In the genomic region with DNA sequence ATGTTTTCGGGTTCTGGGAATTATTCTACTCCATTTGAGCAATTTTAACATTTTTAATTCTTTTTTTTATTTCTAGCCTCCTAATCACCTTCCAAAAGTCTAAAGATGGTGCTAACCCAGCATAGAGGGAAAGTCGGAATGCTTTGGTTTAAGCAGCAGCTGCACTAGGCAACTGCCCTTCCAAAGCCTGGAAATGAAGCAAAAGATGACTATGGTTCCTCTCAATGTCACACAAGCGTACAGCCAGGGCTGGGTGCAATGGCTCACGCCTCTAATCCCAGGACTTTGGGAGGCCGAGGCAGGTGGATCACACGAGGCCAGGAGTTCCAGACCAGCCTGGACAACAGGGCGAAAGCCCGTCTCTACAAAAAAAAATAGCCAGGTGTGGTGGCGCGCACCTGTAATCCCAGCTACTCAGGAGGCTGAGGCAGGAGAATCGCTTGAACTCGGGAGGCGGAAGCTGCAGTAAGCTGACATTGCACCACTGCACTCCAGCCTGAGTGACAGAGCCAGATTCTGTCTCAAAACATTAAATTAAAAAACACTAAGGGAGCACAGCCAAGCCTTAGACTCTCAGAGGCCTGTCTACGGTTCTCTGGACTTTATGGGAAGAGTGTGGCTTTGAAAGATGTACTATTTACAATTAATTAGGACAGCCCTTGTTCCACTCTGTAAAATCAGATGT, we compare ENCODE assay signal across 15 cellular contexts. TPM values are rescaled to one million over a fixed set of nuclear protein-coding genes. Genes with fewer than 3 reads are reported as not detected.
DNase-seq lines count a peak whose midpoint lies in the region; ATAC-seq, FAIRE-seq and TF ChIP-seq lines count a peak whose summit lies in the region.
"Had no signal": no experiment of that assay in that cellular context is flagged by ENCODE, and none has a peak within 500 bp of the region (broad histone marks: within the 10 kb centered on the region; RNA-seq: fewer than 3 reads in every experiment).

No MANE protein-coding gene starts in this region.

- TF ChIP-seq CTCF in A549 (IDR thresholded peaks at IDR 0.05), result no peak
- TF ChIP-seq CTCF in DOHH2 (IDR thresholded peaks at IDR 0.05; ENCODE audit: low read depth, low read length, poor library complexity, severe bottlenecking), result no peak
- no peak for TF ChIP-seq CTCF in coronary artery (IDR thresholded peaks at IDR 0.05)
- TF ChIP-seq CTCF in neutrophil (IDR thresholded peaks at IDR 0.05), result no peak

- H3F3A ChIP-seq in DOHH2 (ENCODE audit: control insufficient read depth, insufficient read depth), result no peaks in the 10 kb centered on the region

- H3K36me3 ChIP-seq in DOHH2 (ENCODE audit: control insufficient read depth, low read length) (peaks cover 85% of the 10 kb centered on the region), neutrophil (peaks cover 4% of the 10 kb centered on the region)
- H3K36me3 ChIP-seq: ascending aorta, BE2C had no signal

- H3K4me2 ChIP-seq in A549 (no peak overlapping the region), DOHH2 (ENCODE audit: low read length) (peak overlapping the region; percentile 41; the same call in 1 of the 2 replicates)

- ATAC-seq in A549 (no peak), GM19395 (IDR thresholded peaks at IDR 0.05; ENCODE audit: unreplicated experiment) (no peak)
- ATAC-seq: sciatic nerve; stimulated activated naive CD8-positive, alpha-beta T cell treated with anti-CD3 and anti-CD28 coated beads, Interleukin-15, Interleukin-2, amounts not matched to agents 100 U/mL and 50 U/mL, for 24 hours had no signal

- TF ChIP-seq RAD21 in A549 (conservative IDR thresholded peaks at IDR 0.05 in 1 of 2, IDR thresholded peaks at IDR 0.05 in 1 of 2), result no peak

- no peak for TF ChIP-seq POLR2A in A549 (IDR thresholded peaks at IDR 0.05; ENCODE audit: low read length)

- CTCF ChIA-PET in A549 (lab: Yijun Ruan, JAX), result interaction anchor here (1.2 kb wide), 1 partner anchor 12 kb away, joined by 3 read pairs; no protein-coding TSS in a partner anchor

- H3K4me3 ChIP-seq in A549, result no peak overlapping the region
- H3K4me3 ChIP-seq in DOHH2 (ENCODE audit: low read length), result no peak overlapping the region
- no peak overlapping the region for H3K4me3 ChIP-seq in coronary artery
- H3K4me3 ChIP-seq in neutrophil (ENCODE audit: low read depth in 1 of 2, low read length in 1 of 2), result peak overlapping the region in 1 of 2 experiments; percentile 10

- DNase-seq in A549 (ENCODE audit: low read depth in 1 of 2, low spot score in 1 of 2) (no peak), coronary artery (ENCODE audit: low spot score) (no peak), NCI-H1105 treated with DMSO at 0.1 percent for 48 hours (lab: John Stamatoyannopoulos, UW) (no peak)
- no peak for DNase-seq in activated CD4-positive, CD25-positive, alpha-beta regulatory T cell (lab: John Stamatoyannopoulos, UW)
- DNase-seq: activated CD4-positive, CD25-positive, alpha-beta regulatory T cell treated with anti-CD3 and anti-CD28 coated beads, Interleukin-2, amount 50 U/mL, for 72 hours; BE2C; H9; hypothalamus; NCI-H1436; stimulated activated naive CD8-positive, alpha-beta T cell treated with anti-CD3 and anti-CD28 coated beads, Interleukin-15, Interleukin-2, amounts not matched to agents 100 U/mL and 50 U/mL, for 24 hours had no signal

- peaks cover 24% of the 10 kb centered on the region for H4K20me1 ChIP-seq in DOHH2 (ENCODE audit: control insufficient read depth, insufficient read depth, low read depth, low read length)

- H3K27me3 ChIP-seq in DOHH2 (ENCODE audit: control insufficient read depth, low read length), result no peaks in the 10 kb centered on the region
- H3K27me3 ChIP-seq in neutrophil, result no peaks in the 10 kb centered on the region
- H3K27me3 ChIP-seq: ascending aorta had no signal

- no peaks in the 10 kb centered on the region for H3K9me2 ChIP-seq in DOHH2 (replicated peaks; ENCODE audit: control insufficient read depth, low read length)

- POLR2A ChIA-PET in A549 (lab: Yijun Ruan, JAX), result no interaction called here

- peaks cover 1% of the 10 kb centered on the region for H3K4me1 ChIP-seq in A549
- H3K4me1 ChIP-seq in DOHH2 (ENCODE audit: control insufficient read depth, low read length), result peaks cover 85% of the 10 kb centered on the region
- peaks cover 79 to 81% of the 10 kb centered on the region in 2 experiments for H3K4me1 ChIP-seq in neutrophil (ENCODE audit: control insufficient read depth in 1 of 2, insufficient read depth in 1 of 2, low read depth in 1 of 2, low read length in 1 of 2)
- H3K4me1 ChIP-seq: BE2C had no signal

- peaks cover 97% of the 10 kb centered on the region for H3K79me2 ChIP-seq in DOHH2 (ENCODE audit: control insufficient read depth, low read length)

- WGBS in A549 (ENCODE audit: missing lambda C conversion rate), result 90% methylated on average over 14 of the region's 14 CpGs

- no peak overlapping the region for H3K27ac ChIP-seq in A549
- no peak overlapping the region for H3K27ac ChIP-seq in DOHH2 (ENCODE audit: low read depth, low read length)
- peak overlapping the region; percentile 7 to 78 for H3K27ac ChIP-seq in coronary artery
- H3K27ac ChIP-seq in neutrophil, result peak overlapping the region; percentile 83

- H3K9me3 ChIP-seq in A549 (no peaks in the 10 kb centered on the region), DOHH2 (ENCODE audit: control insufficient read depth, insufficient read depth, low read length) (no peaks in the 10 kb centered on the region), neutrophil (no peaks in the 10 kb centered on the region)
- H3K9me3 ChIP-seq: ascending aorta, BE2C had no signal

- no peak for FAIRE-seq in A549 (lab: Jason Lieb, UNC)

- no peak for TF ChIP-seq EP300 in A549 (IDR thresholded peaks at IDR 0.05)

TF ChIP-seq in A549, 52 proteins besides CTCF, POLR2A, EP300 and RAD21:
- 0 out of 2 replicates have a peak, but pooled peaks have one; percentile 17 for TF ChIP-seq MYC (IDR thresholded peaks at IDR 0.05; ENCODE audit: borderline replicate concordance, low read length)
- TF ChIP-seq ZSCAN20 (CRISPR knock-in tag; IDR thresholded peaks at IDR 0.05), result no peak

RNA-seq across cellular contexts. Expression of a gene that starts 33.2 kb away (rescaled TPM):
- 7.7 and 9.7 TPM in 2 replicates for polyA plus RNA-seq in A549 (2011; rRNA removed)
- polyA plus RNA-seq in A549 (2012; cell fraction: cytosol; rRNA removed), result 4.1 and 5.3 TPM in 2 replicates
- polyA plus RNA-seq in A549 (2012; cell fraction: nucleus; rRNA removed), result 7.5 and 9.8 TPM in 2 replicates
- 13.1 to 17.5 TPM (median 15.2 TPM) in 3 replicates for polyA plus RNA-seq in A549 (2017; fragmentation: RNase III; extraction: RNeasy Plus Mini Kit Qiagen cat#74134 plus additional on column Dnase treatment)
- 16.7 and 17.4 TPM in 2 replicates for polyA minus RNA-seq in A549 (2011; rRNA and poly(A)+ RNA removed)

Comparison
In these comparisons a context has a peak if more than half of its experiments do, and no peak if none do; other contexts are left out.
1. H3K27ac ChIP-seq: peak in coronary artery (2 of 2) and neutrophil (single experiment); none in A549 (0 of 2) and DOHH2 (single experiment).